1 cellular context compared by ENCODE assay signal in the genomic region with DNA sequence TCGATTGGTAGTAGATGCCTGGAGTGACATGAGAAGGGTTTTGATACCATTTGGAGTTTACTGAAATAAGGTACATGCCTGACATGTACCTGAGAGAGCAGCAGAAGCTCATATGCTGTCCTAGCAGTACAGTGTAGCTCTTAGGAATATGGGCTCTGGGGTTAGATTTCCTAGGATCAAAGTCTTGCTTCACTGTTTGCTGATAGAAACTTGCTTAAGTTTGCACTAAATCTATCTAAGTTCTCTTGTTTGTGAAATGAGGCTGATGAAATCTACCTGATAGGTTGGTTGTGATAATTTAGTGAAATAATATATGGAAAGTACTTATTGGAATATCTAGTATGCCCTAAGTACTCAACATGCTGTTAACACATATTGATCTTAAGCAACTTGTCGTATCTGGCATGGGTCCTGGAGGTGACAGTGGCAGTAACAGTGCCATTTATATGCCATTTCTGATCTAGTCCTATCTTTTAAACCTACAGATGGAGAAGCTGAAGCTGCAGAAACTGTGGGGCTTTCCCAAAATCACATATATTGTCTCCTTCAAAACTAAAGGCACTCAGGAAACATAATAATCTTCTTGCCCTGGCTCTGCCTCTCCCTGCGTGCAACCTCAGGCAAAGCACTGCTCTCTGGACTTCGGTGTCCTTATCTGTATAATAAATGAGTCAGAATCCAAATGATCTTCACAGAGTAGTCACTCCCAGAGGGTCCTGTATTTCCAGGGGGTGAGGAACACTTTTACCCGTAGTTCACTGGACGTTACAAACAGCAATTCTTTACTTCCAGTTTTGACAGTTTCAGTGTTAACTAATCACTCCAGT.
TF ChIP-seq lines count a peak whose summit lies in the region.

No MANE protein-coding gene starts in this region.

TF ChIP-seq in GM23338, 12 proteins besides CTCF, POLR2A, EP300 and RAD21 (continued from another document):
- TF ChIP-seq EZH2 (IDR thresholded peaks at IDR 0.05; ENCODE audit: low read depth, unreplicated experiment) (no peak), STAT1 (IDR thresholded peaks at IDR 0.05; ENCODE audit: unreplicated experiment) (no peak), EZH2phosphoT487 (IDR thresholded peaks at IDR 0.05; ENCODE audit: unreplicated experiment) (no peak), POLR2AphosphoS5 (IDR thresholded peaks at IDR 0.05; ENCODE audit: low read depth) (no peak), ZNF331 (CRISPR knock-in tag; IDR thresholded peaks at IDR 0.05; ENCODE audit: low read depth) (no peak), NANOG (IDR thresholded peaks at IDR 0.05; ENCODE audit: borderline replicate concordance) (no peak)
- TF ChIP-seq, protein P1, sequence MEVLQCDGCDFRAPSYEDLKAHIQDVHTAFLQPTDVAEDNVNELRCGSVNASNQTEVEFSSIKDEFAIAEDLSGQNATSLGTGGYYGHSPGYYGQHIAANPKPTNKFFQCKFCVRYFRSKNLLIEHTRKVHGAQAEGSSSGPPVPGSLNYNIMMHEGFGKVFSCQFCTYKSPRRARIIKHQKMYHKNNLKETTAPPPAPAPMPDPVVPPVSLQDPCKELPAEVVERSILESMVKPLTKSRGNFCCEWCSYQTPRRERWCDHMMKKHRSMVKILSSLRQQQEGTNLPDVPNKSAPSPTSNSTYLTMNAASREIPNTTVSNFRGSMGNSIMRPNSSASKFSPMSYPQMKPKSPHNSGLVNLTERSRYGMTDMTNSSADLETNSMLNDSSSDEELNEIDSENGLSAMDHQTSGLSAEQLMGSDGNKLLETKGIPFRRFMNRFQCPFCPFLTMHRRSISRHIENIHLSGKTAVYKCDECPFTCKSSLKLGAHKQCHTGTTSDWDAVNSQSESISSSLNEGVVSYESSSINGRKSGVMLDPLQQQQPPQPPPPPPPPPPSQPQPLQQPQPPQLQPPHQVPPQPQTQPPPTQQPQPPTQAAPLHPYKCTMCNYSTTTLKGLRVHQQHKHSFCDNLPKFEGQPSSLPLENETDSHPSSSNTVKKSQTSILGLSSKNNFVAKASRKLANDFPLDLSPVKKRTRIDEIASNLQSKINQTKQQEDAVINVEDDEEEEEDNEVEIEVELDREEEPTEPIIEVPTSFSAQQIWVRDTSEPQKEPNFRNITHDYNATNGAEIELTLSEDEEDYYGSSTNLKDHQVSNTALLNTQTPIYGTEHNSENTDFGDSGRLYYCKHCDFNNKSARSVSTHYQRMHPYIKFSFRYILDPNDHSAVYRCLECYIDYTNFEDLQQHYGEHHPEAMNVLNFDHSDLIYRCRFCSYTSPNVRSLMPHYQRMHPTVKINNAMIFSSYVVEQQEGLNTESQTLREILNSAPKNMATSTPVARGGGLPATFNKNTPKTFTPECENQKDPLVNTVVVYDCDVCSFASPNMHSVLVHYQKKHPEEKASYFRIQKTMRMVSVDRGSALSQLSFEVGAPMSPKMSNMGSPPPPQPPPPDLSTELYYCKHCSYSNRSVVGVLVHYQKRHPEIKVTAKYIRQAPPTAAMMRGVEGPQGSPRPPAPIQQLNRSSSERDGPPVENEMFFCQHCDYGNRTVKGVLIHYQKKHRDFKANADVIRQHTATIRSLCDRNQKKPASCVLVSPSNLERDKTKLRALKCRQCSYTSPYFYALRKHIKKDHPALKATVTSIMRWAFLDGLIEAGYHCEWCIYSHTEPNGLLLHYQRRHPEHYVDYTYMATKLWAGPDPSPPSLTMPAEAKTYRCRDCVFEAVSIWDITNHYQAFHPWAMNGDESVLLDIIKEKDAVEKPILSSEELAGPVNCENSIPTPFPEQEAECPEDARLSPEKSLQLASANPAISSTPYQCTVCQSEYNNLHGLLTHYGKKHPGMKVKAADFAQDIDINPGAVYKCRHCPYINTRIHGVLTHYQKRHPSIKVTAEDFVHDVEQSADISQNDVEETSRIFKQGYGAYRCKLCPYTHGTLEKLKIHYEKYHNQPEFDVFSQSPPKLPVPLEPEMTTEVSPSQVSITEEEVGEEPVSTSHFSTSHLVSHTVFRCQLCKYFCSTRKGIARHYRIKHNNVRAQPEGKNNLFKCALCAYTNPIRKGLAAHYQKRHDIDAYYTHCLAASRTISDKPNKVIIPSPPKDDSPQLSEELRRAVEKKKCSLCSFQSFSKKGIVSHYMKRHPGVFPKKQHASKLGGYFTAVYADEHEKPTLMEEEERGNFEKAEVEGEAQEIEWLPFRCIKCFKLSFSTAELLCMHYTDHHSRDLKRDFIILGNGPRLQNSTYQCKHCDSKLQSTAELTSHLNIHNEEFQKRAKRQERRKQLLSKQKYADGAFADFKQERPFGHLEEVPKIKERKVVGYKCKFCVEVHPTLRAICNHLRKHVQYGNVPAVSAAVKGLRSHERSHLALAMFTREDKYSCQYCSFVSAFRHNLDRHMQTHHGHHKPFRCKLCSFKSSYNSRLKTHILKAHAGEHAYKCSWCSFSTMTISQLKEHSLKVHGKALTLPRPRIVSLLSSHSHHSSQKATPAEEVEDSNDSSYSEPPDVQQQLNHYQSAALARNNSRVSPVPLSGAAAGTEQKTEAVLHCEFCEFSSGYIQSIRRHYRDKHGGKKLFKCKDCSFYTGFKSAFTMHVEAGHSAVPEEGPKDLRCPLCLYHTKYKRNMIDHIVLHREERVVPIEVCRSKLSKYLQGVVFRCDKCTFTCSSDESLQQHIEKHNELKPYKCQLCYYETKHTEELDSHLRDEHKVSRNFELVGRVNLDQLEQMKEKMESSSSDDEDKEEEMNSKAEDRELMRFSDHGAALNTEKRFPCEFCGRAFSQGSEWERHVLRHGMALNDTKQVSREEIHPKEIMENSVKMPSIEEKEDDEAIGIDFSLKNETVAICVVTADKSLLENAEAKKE (CRISPR knock-in tag; IDR thresholded peaks at IDR 0.05): no peak
- TF ChIP-seq, protein P2, sequence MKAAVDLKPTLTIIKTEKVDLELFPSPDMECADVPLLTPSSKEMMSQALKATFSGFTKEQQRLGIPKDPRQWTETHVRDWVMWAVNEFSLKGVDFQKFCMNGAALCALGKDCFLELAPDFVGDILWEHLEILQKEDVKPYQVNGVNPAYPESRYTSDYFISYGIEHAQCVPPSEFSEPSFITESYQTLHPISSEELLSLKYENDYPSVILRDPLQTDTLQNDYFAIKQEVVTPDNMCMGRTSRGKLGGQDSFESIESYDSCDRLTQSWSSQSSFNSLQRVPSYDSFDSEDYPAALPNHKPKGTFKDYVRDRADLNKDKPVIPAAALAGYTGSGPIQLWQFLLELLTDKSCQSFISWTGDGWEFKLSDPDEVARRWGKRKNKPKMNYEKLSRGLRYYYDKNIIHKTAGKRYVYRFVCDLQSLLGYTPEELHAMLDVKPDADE (IDR thresholded peaks at IDR 0.05): no peak
